Comparison of ENCODE assay signal across 8 cellular contexts in the genomic region with DNA sequence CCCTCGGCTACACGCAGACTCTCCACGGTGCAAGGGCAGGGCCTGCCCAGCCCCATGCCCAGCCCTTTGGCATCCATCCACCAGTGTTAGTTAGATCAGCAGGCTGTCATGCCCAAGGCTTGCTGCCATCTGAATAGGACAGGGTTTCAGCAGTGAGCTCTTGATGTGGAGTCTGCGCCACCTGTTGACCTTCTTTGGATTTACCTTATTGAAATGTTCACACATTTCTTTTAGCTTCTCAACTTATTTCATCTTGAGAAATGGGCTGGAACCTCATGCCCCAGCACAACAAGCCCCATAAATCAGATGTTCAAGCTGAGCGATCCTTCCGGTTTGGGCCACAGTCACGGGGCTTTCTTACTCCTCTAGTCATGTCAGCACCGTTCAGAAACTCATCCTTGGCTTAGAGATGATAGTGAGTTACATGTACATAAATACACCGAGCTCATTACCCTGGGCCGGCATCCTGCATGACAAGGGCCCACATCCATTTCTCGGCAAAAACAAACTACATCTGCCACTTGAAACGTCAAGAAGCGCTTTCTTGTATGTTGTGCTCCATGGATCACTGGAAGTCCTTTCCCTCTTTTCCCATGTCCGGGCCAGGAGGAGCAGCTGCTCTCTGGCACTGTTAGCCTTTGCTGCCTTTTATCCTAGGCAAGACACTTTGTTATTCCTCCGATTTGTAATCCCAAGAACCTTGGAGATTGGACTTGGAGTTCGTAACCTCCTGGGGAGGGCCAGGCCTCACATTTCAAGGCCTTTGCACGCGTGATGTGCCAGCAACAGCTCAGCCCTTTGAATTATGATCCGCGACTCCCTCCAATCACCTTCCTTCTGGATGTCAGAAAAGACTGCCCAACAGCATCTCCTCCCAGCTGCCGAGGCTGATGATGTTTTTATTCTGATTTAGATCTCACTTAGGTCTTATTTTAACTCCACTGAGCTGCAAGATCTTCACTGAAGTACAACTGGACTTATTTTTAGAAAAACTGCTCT.
DNase-seq lines count a peak whose midpoint lies in the region; ATAC-seq and TF ChIP-seq lines count a peak whose summit lies in the region.

No MANE protein-coding gene starts in this region.

- H3K4me3 ChIP-seq in body of pancreas (no peak overlapping the region), kidney epithelial cell (ENCODE audit: low read depth, low read length) (no peak overlapping the region)

- H3K4me1 Mint-ChIP-seq in CD14-positive monocyte = no peaks in the 10 kb centered on the region
- H3K4me1 Mint-ChIP-seq in type B pancreatic cell (ENCODE audit: unreplicated experiment) = peaks cover 28% of the 10 kb centered on the region

- H3K27me3 ChIP-seq in body of pancreas (no peaks in the 10 kb centered on the region), kidney epithelial cell (ENCODE audit: control insufficient read depth, insufficient read depth, low read length) (no peaks in the 10 kb centered on the region)

- peak; percentile 41 for TF ChIP-seq CTCF in CD14-positive monocyte (IDR thresholded peaks at IDR 0.05)
- peak in 4 of 7 experiments; percentile 7 to 63 (median 38) for TF ChIP-seq CTCF in body of pancreas (IDR thresholded peaks at IDR 0.05)
- peak; percentile 51 for TF ChIP-seq CTCF in kidney epithelial cell (IDR thresholded peaks at IDR 0.05; ENCODE audit: insufficient read depth, low read length, poor library complexity, severe bottlenecking)
- TF ChIP-seq CTCF in type B pancreatic cell (conservative IDR thresholded peaks at IDR 0.05) = peak; percentile 59

- H3K9me3 ChIP-seq in body of pancreas = no peaks in the 10 kb centered on the region

- no peak for TF ChIP-seq POLR2A in body of pancreas (IDR thresholded peaks at IDR 0.05)

- no peak overlapping the region for H3K27ac ChIP-seq in body of pancreas

- H3K9me3 Mint-ChIP-seq in CD14-positive monocyte = peaks cover 0 to 12% (median 3%) of the 10 kb centered on the region in 7 donors
- H3K9me3 Mint-ChIP-seq in type B pancreatic cell = no peaks in the 10 kb centered on the region

- peaks cover 31 to 40% of the 10 kb centered on the region in 2 donors for H3K36me3 Mint-ChIP-seq in CD14-positive monocyte
- peaks cover 3% of the 10 kb centered on the region for H3K36me3 Mint-ChIP-seq in type B pancreatic cell

- no peak for DNase-seq in CD14-positive monocyte (ENCODE audit: low spot score)
- peak; percentile 53 for DNase-seq in GM19240 (ENCODE audit: insufficient read length, low spot score)
- peak; percentile 76 for DNase-seq in NCI-H345 (lab: John Stamatoyannopoulos, UW)
- peak; percentile 21 to 83 (median 76) for DNase-seq in body of pancreas
- DNase-seq in kidney epithelial cell (ENCODE audit: low read depth) = peak; percentile 56
- no peak for DNase-seq in type B pancreatic cell (ENCODE audit: extremely low spot score, unreplicated experiment)

- intact Hi-C loops in CD14-positive monocyte (cut with micrococcal nuclease) (loop anchor here in 1 of 2 donors (2.0 kb wide), 1 partner anchor 541 kb away; no protein-coding TSS in a partner anchor), body of pancreas (cut with DNase I) (no loop called here)

- H3K4me1 ChIP-seq in body of pancreas = no peaks in the 10 kb centered on the region

- ATAC-seq in body of pancreas (peak; percentile 33), GM21717 (IDR thresholded peaks at IDR 0.05; ENCODE audit: unreplicated experiment) (no peak), HG03565 (IDR thresholded peaks at IDR 0.05; ENCODE audit: unreplicated experiment) (no peak)

- peaks cover 0 to 6% (median 2%) of the 10 kb centered on the region in 3 donors for H3K27me3 Mint-ChIP-seq in CD14-positive monocyte (ENCODE audit: low read depth in 3 of 3)
- peaks cover 3% of the 10 kb centered on the region for H3K27me3 Mint-ChIP-seq in type B pancreatic cell

- peak overlapping the region in 3 of 7 donors; percentile 14 to 67 (median 50) for H3K27ac Mint-ChIP-seq in CD14-positive monocyte
- peak overlapping the region; percentile 52 for H3K27ac Mint-ChIP-seq in type B pancreatic cell

- H3K4me3 Mint-ChIP-seq in CD14-positive monocyte = no peak overlapping the region
- H3K4me3 Mint-ChIP-seq in type B pancreatic cell = peak overlapping the region; percentile 7

- 41 to 48% methylated on average over 21 of the region's 21 CpGs for WGBS in body of pancreas, 2 donors

- H3K36me3 ChIP-seq in body of pancreas (replicated peaks in 1 of 2; ENCODE audit: insufficient read depth in 1 of 2, low read depth in 2 of 2) = no peaks in the 10 kb centered on the region
- H3K36me3 ChIP-seq in kidney epithelial cell (ENCODE audit: control insufficient read depth, insufficient read depth, low read length) = no peaks in the 10 kb centered on the region

Comparison
In these comparisons a context has a peak if more than half of its experiments do, and no peak if none do; other contexts are left out.
1. DNase-seq: peak in GM19240 (single experiment), NCI-H345 (single experiment), body of pancreas (4 of 4) and kidney epithelial cell (single experiment); none in CD14-positive monocyte (single experiment) and type B pancreatic cell (single experiment).
2. Peak in every context shown above with its lines, with median percentiles within 50 percentile points of each other: CTCF ChIP-seq.